Comparison of ENCODE assay signal across 1 cellular context in genomic region chr2:22253171-22253570, GRCh38.
TF ChIP-seq lines count a peak whose summit lies in the region.

No MANE protein-coding gene starts in this region.

TF ChIP-seq in GM23338, 12 proteins besides CTCF, POLR2A, EP300 and RAD21:
- TF ChIP-seq, protein P1, sequence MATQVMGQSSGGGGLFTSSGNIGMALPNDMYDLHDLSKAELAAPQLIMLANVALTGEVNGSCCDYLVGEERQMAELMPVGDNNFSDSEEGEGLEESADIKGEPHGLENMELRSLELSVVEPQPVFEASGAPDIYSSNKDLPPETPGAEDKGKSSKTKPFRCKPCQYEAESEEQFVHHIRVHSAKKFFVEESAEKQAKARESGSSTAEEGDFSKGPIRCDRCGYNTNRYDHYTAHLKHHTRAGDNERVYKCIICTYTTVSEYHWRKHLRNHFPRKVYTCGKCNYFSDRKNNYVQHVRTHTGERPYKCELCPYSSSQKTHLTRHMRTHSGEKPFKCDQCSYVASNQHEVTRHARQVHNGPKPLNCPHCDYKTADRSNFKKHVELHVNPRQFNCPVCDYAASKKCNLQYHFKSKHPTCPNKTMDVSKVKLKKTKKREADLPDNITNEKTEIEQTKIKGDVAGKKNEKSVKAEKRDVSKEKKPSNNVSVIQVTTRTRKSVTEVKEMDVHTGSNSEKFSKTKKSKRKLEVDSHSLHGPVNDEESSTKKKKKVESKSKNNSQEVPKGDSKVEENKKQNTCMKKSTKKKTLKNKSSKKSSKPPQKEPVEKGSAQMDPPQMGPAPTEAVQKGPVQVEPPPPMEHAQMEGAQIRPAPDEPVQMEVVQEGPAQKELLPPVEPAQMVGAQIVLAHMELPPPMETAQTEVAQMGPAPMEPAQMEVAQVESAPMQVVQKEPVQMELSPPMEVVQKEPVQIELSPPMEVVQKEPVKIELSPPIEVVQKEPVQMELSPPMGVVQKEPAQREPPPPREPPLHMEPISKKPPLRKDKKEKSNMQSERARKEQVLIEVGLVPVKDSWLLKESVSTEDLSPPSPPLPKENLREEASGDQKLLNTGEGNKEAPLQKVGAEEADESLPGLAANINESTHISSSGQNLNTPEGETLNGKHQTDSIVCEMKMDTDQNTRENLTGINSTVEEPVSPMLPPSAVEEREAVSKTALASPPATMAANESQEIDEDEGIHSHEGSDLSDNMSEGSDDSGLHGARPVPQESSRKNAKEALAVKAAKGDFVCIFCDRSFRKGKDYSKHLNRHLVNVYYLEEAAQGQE (IDR thresholded peaks at IDR 0.05; ENCODE audit: unreplicated experiment), result no peak
- TF ChIP-seq ZNF331 (CRISPR knock-in tag; IDR thresholded peaks at IDR 0.05; ENCODE audit: low read depth) (no peak), NANOG (IDR thresholded peaks at IDR 0.05; ENCODE audit: borderline replicate concordance) (no peak), CREB1 (CRISPR knock-in tag; IDR thresholded peaks at IDR 0.05; ENCODE audit: low read depth) (no peak), ZNF114 (CRISPR knock-in tag; IDR thresholded peaks at IDR 0.05) (no peak), EZH2 (IDR thresholded peaks at IDR 0.05; ENCODE audit: low read depth, unreplicated experiment) (no peak), STAT1 (IDR thresholded peaks at IDR 0.05; ENCODE audit: unreplicated experiment) (no peak), JUNB (IDR thresholded peaks at IDR 0.05; ENCODE audit: unreplicated experiment) (no peak), EZH2phosphoT487 (IDR thresholded peaks at IDR 0.05; ENCODE audit: unreplicated experiment) (no peak)
- TF ChIP-seq, protein P2, sequence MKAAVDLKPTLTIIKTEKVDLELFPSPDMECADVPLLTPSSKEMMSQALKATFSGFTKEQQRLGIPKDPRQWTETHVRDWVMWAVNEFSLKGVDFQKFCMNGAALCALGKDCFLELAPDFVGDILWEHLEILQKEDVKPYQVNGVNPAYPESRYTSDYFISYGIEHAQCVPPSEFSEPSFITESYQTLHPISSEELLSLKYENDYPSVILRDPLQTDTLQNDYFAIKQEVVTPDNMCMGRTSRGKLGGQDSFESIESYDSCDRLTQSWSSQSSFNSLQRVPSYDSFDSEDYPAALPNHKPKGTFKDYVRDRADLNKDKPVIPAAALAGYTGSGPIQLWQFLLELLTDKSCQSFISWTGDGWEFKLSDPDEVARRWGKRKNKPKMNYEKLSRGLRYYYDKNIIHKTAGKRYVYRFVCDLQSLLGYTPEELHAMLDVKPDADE (IDR thresholded peaks at IDR 0.05), result no peak
- TF ChIP-seq, protein P3, sequence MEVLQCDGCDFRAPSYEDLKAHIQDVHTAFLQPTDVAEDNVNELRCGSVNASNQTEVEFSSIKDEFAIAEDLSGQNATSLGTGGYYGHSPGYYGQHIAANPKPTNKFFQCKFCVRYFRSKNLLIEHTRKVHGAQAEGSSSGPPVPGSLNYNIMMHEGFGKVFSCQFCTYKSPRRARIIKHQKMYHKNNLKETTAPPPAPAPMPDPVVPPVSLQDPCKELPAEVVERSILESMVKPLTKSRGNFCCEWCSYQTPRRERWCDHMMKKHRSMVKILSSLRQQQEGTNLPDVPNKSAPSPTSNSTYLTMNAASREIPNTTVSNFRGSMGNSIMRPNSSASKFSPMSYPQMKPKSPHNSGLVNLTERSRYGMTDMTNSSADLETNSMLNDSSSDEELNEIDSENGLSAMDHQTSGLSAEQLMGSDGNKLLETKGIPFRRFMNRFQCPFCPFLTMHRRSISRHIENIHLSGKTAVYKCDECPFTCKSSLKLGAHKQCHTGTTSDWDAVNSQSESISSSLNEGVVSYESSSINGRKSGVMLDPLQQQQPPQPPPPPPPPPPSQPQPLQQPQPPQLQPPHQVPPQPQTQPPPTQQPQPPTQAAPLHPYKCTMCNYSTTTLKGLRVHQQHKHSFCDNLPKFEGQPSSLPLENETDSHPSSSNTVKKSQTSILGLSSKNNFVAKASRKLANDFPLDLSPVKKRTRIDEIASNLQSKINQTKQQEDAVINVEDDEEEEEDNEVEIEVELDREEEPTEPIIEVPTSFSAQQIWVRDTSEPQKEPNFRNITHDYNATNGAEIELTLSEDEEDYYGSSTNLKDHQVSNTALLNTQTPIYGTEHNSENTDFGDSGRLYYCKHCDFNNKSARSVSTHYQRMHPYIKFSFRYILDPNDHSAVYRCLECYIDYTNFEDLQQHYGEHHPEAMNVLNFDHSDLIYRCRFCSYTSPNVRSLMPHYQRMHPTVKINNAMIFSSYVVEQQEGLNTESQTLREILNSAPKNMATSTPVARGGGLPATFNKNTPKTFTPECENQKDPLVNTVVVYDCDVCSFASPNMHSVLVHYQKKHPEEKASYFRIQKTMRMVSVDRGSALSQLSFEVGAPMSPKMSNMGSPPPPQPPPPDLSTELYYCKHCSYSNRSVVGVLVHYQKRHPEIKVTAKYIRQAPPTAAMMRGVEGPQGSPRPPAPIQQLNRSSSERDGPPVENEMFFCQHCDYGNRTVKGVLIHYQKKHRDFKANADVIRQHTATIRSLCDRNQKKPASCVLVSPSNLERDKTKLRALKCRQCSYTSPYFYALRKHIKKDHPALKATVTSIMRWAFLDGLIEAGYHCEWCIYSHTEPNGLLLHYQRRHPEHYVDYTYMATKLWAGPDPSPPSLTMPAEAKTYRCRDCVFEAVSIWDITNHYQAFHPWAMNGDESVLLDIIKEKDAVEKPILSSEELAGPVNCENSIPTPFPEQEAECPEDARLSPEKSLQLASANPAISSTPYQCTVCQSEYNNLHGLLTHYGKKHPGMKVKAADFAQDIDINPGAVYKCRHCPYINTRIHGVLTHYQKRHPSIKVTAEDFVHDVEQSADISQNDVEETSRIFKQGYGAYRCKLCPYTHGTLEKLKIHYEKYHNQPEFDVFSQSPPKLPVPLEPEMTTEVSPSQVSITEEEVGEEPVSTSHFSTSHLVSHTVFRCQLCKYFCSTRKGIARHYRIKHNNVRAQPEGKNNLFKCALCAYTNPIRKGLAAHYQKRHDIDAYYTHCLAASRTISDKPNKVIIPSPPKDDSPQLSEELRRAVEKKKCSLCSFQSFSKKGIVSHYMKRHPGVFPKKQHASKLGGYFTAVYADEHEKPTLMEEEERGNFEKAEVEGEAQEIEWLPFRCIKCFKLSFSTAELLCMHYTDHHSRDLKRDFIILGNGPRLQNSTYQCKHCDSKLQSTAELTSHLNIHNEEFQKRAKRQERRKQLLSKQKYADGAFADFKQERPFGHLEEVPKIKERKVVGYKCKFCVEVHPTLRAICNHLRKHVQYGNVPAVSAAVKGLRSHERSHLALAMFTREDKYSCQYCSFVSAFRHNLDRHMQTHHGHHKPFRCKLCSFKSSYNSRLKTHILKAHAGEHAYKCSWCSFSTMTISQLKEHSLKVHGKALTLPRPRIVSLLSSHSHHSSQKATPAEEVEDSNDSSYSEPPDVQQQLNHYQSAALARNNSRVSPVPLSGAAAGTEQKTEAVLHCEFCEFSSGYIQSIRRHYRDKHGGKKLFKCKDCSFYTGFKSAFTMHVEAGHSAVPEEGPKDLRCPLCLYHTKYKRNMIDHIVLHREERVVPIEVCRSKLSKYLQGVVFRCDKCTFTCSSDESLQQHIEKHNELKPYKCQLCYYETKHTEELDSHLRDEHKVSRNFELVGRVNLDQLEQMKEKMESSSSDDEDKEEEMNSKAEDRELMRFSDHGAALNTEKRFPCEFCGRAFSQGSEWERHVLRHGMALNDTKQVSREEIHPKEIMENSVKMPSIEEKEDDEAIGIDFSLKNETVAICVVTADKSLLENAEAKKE (CRISPR knock-in tag; IDR thresholded peaks at IDR 0.05), result no peak
